In genomic region chr10:118498623-118499022, GRCh38 we compare ENCODE assay signal across 1 cellular context.
TF ChIP-seq lines count a peak whose summit lies in the region.

No MANE protein-coding gene starts in this region.

TF ChIP-seq in HCT116, 20 proteins besides CTCF, POLR2A, EP300 and RAD21:
- no peak for TF ChIP-seq POLR2AphosphoS5 (IDR thresholded peaks at IDR 0.05; ENCODE audit: low read depth, low read length)
- no peak for TF ChIP-seq ATF3 (IDR thresholded peaks at IDR 0.05)
- TF ChIP-seq SRF (IDR thresholded peaks at IDR 0.05; ENCODE audit: low read depth), result no peak
